ENCODE assay signal across 11 cellular contexts in the genomic region with DNA sequence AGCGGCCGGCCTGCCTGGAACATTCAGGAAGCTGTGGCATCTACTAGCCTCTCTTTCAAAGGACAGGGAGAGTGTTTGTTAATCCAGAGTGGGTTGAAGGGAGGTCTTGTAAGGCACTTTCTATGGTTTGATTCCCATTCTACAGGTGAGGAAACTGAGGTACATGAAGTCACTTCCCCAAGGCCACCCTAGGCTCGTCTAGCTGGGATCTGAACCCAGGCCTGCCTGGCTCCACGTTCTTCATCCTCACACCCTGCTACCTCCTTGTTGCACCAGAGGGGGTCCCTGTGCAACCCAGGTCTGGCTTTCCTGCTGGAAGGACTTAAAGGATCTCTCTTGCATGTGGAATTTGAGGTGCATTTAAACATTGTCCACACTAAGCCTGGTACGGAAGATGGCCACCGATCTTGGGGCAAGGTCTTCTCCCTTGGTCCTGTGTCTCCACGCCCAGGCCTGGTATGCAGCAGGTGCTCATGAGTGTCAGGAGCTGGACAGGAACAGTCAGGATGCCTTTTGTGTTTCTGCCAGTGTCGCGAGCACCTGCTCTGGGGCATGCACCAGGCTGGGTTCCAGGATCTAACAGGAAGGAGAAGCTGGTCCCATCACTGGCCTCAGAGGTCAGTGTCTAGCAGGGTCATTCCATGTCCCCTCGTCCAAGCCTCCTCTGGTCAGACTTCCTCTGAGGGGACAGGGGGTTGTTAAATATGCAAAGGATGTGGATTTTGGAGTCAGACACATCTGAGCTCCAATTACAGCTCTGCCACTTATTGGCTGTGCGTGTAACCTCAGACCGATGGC.
DNase-seq lines count a peak whose midpoint lies in the region; ATAC-seq and TF ChIP-seq lines count a peak whose summit lies in the region.
"Had no signal": no experiment of that assay in that cellular context is flagged by ENCODE, and none has a peak within 500 bp of the region (broad histone marks: within the 10 kb centered on the region; RNA-seq: fewer than 3 reads in every experiment).

No MANE protein-coding gene starts in this region.

- peaks cover 98% of the 10 kb centered on the region for H3K4me1 ChIP-seq in CD8-positive, alpha-beta memory T cell (ENCODE audit: insufficient read depth, low read length)
- H3K4me1 ChIP-seq in mucosa of rectum (ENCODE audit: control insufficient read depth in 2 of 2, insufficient read depth in 2 of 2, low read length in 2 of 2), result peaks cover 12 to 29% of the 10 kb centered on the region in 2 donors

- no peaks in the 10 kb centered on the region for H3K36me3 Mint-ChIP-seq in CD8-positive, alpha-beta memory T cell
- H3K36me3 Mint-ChIP-seq in activated CD4-positive, alpha-beta memory T cell treated with anti-CD3 and anti-CD28 coated beads for 36 hours, result no peaks in the 10 kb centered on the region

- H3K4me3 ChIP-seq in CD8-positive, alpha-beta memory T cell (ENCODE audit: low read length), result no peak overlapping the region
- peak overlapping the region in 1 of 2 donors; percentile 22 for H3K4me3 ChIP-seq in mucosa of rectum (ENCODE audit: low read length in 2 of 2)

- TF ChIP-seq CTCF in GM20000 (IDR thresholded peaks at IDR 0.05; ENCODE audit: extremely low read depth, missing control alignments), result no peak

- peak overlapping the region; percentile 20 to 88 (median 64) for H3K4me3 Mint-ChIP-seq in CD8-positive, alpha-beta memory T cell
- H3K4me3 Mint-ChIP-seq in activated CD4-positive, alpha-beta memory T cell treated with anti-CD3 and anti-CD28 coated beads for 36 hours, result peak overlapping the region; percentile 70
- H3K4me3 Mint-ChIP-seq: WTC11 had no signal

- no peaks in the 10 kb centered on the region for H3K36me3 ChIP-seq in CD8-positive, alpha-beta memory T cell (ENCODE audit: insufficient read depth, low read length)
- no peaks in the 10 kb centered on the region for H3K36me3 ChIP-seq in mucosa of rectum (ENCODE audit: control insufficient read depth in 2 of 2, insufficient read depth in 2 of 2, low read length in 2 of 2)

- H3K9me3 ChIP-seq in CD8-positive, alpha-beta memory T cell (ENCODE audit: low read length), result no peaks in the 10 kb centered on the region
- no peaks in the 10 kb centered on the region for H3K9me3 ChIP-seq in mucosa of rectum (ENCODE audit: control insufficient read depth in 2 of 2, low read length in 2 of 2)

- H3K9ac ChIP-seq in mucosa of rectum (ENCODE audit: low read depth in 1 of 2, low read length in 2 of 2), result peak overlapping the region in 1 of 2 donors; percentile 47

- H3K27me3 Mint-ChIP-seq in CD8-positive, alpha-beta memory T cell, result peaks cover 0 to 1% of the 10 kb centered on the region in 2 donors
- no peaks in the 10 kb centered on the region for H3K27me3 Mint-ChIP-seq in activated CD4-positive, alpha-beta memory T cell treated with anti-CD3 and anti-CD28 coated beads for 36 hours

- intact Hi-C loops in activated CD4-positive, alpha-beta memory T cell treated with anti-CD3 and anti-CD28 coated beads for 36 hours (cut with micrococcal nuclease), result no loop called here

- H3K9me3 Mint-ChIP-seq in CD8-positive, alpha-beta memory T cell, result no peaks in the 10 kb centered on the region
- H3K9me3 Mint-ChIP-seq in activated CD4-positive, alpha-beta memory T cell treated with anti-CD3 and anti-CD28 coated beads for 36 hours, result no peaks in the 10 kb centered on the region

- no peak for DNase-seq in CD8-positive, alpha-beta memory T cell
- no peak for DNase-seq in activated CD4-positive, alpha-beta memory T cell treated with anti-CD3 and anti-CD28 coated beads for 36 hours
- no peak for DNase-seq in GM20000 (ENCODE audit: low spot score)
- DNase-seq: glutamatergic neuron; NCI-H1048; stimulated activated CD4-positive, alpha-beta T cell treated with anti-CD3 and anti-CD28 coated beads, Interleukin-2, amount 100 ng/mL, for 48 hours had no signal

- peak; percentile 1 for ATAC-seq in GM18907 (IDR thresholded peaks at IDR 0.05; ENCODE audit: unreplicated experiment)
- no peak for ATAC-seq in GM18505 (IDR thresholded peaks at IDR 0.05; ENCODE audit: unreplicated experiment)
- ATAC-seq in HG03354 (IDR thresholded peaks at IDR 0.05; ENCODE audit: poor library complexity, severe bottlenecking, unreplicated experiment), result no peak
- ATAC-seq: WTC11 had no signal

- POLR2A ChIA-PET in CD8-positive, alpha-beta memory T cell (lab: Charles Lee), result interaction anchor here (0.7 to 3.4 kb wide), 9 partner anchors 10 to 107 kb away, joined by 3 to 32 read pairs (median 4); partner anchors contain the start of gene RUNX3
- POLR2A ChIA-PET in activated CD4-positive, alpha-beta memory T cell treated with anti-CD3 and anti-CD28 coated beads for 36 hours (lab: Charles Lee), result interaction anchor here (1.0 to 2.0 kb wide), 3 partner anchors 9 to 105 kb away, joined by 4 to 7 read pairs (median 5); partner anchors contain the start of gene RUNX3

- H3K4me1 Mint-ChIP-seq in CD8-positive, alpha-beta memory T cell, result peaks cover 14 to 73% (median 70%) of the 10 kb centered on the region in 3 donors
- peaks cover 67% of the 10 kb centered on the region for H3K4me1 Mint-ChIP-seq in activated CD4-positive, alpha-beta memory T cell treated with anti-CD3 and anti-CD28 coated beads for 36 hours (ENCODE audit: low read depth)
- H3K4me1 Mint-ChIP-seq: WTC11 had no signal

- no peak for TF ChIP-seq POLR2A in GM18505 (IDR thresholded peaks at IDR 0.05; ENCODE audit: borderline replicate concordance, extremely low read depth, insufficient read depth, insufficient read length)

- H3K27ac ChIP-seq in CD8-positive, alpha-beta memory T cell (ENCODE audit: low read depth, low read length), result no peak overlapping the region
- peak overlapping the region; percentile 26 to 72 for H3K27ac ChIP-seq in mucosa of rectum (ENCODE audit: low read depth in 2 of 2, low read length in 2 of 2)

- H3K27me3 ChIP-seq in CD8-positive, alpha-beta memory T cell (ENCODE audit: insufficient read depth, low read length, poor library complexity, severe bottlenecking), result no peaks in the 10 kb centered on the region
- peaks cover 0 to 2% of the 10 kb centered on the region in 2 donors for H3K27me3 ChIP-seq in mucosa of rectum (ENCODE audit: control insufficient read depth in 2 of 2, insufficient read depth in 2 of 2, low read length in 2 of 2)

- peak overlapping the region; percentile 91 to 99 (median 96) for H3K27ac Mint-ChIP-seq in CD8-positive, alpha-beta memory T cell
- H3K27ac Mint-ChIP-seq in activated CD4-positive, alpha-beta memory T cell treated with anti-CD3 and anti-CD28 coated beads for 36 hours, result peak overlapping the region; percentile 94
- H3K27ac Mint-ChIP-seq: WTC11 had no signal

- CTCF ChIA-PET in CD8-positive, alpha-beta memory T cell (lab: Charles Lee), result interaction anchor here (0.8 to 13.3 kb wide), 19 partner anchors 9 to 185 kb away, joined by 3 to 234 read pairs (median 4); partner anchors contain the start of gene RUNX3
- CTCF ChIA-PET in activated CD4-positive, alpha-beta memory T cell treated with anti-CD3 and anti-CD28 coated beads for 36 hours (lab: Charles Lee), result interaction anchor here (1.2 to 10.4 kb wide), 7 partner anchors 9 to 184 kb away, joined by 3 to 290 read pairs (median 5); partner anchors contain the start of gene RUNX3
